ENCODE assay signal across 8 cellular contexts in the genomic region with DNA sequence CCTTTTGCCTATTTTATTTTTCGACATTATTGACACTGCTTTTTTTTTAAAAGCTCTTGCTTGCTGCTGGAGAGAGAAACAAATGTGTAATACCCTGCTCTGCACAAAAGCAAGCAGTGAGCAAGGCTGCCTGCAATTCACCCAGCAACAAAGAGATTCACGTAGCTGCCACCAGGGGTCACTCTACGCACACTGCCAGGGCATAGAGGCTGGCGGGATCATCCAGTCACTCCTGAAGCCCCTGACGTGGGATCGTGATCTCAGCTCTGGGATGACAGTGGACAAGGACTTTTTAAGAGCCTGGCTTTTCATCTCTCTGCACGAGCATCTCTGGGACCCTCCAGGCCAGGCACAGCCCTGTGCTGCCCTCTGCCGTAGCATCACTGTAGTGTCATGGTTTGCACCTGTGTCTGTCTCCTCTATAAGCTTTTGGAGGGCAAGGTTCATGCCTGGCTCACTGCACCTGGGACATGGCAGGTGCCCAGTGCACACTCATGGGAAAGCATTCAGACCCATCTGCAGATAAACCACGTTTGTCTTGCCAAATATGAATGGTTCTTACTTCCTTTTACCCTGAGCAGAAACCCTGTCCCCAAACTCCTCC. TPM values are rescaled to one million over a fixed set of nuclear protein-coding genes. Genes with fewer than 3 reads are reported as not detected.
DNase-seq lines count a peak whose midpoint lies in the region; ATAC-seq, FAIRE-seq and TF ChIP-seq lines count a peak whose summit lies in the region.

No MANE protein-coding gene starts in this region.

- no peaks in the 10 kb centered on the region for H3K79me2 ChIP-seq in OCI-LY7 (ENCODE audit: insufficient read depth, low read depth, low read length)

- H3K4me3 ChIP-seq in OCI-LY7 (ENCODE audit: low read depth, low read length, poor library complexity, severe bottlenecking) (no peak overlapping the region), ovary (no peak overlapping the region)

- no peaks in the 10 kb centered on the region for H4K20me1 ChIP-seq in OCI-LY7 (ENCODE audit: insufficient read depth, low read length)

- H3K4me2 ChIP-seq in OCI-LY7 (ENCODE audit: low read length): no peak overlapping the region

- H3K27ac Mint-ChIP-seq in activated T-helper 2 cell treated with anti-CD3 and anti-CD28 coated beads, Interferon-gamma antibody, Interleukin-2, Interleukin-4, amounts not matched to agents 10 μg/mL and 5 μg/mL and 100 μg/mL, durations not matched to agents 14 hours and 24 hours and 36 hours: no peak overlapping the region

- TF ChIP-seq POLR2A in ovary (IDR thresholded peaks at IDR 0.05): no peak

- intact Hi-C loops in OCI-LY7 (cut with micrococcal nuclease; ENCODE audit: unreplicated experiment) (loop anchor here (5.0 kb wide), 1 partner anchor 329 kb away; no protein-coding TSS in a partner anchor), ovary (cut with DNase I) (no loop called here)
- intact Hi-C loops in activated T-helper 2 cell treated with anti-CD3 and anti-CD28 coated beads, Interferon-gamma antibody, Interleukin-2, Interleukin-4, amounts not matched to agents 10 μg/mL and 5 μg/mL and 100 μg/mL, durations not matched to agents 14 hours and 24 hours and 36 hours (cut with micrococcal nuclease): loop anchor here (1.0 to 10.0 kb wide), 2 partner anchors 226 to 329 kb away; no protein-coding TSS in a partner anchor

- TF ChIP-seq CTCF in OCI-LY7 (conservative IDR thresholded peaks at IDR 0.05; ENCODE audit: low read length) (peak; percentile 97), ovary (IDR thresholded peaks at IDR 0.05) (peak; percentile 20 to 40 (median 23))

- no peaks in the 10 kb centered on the region for H3K36me3 Mint-ChIP-seq in activated T-helper 2 cell treated with anti-CD3 and anti-CD28 coated beads, Interferon-gamma antibody, Interleukin-2, Interleukin-4, amounts not matched to agents 10 μg/mL and 5 μg/mL and 100 μg/mL, durations not matched to agents 14 hours and 24 hours and 36 hours (ENCODE audit: low read depth)

- peak; percentile 88 for FAIRE-seq in GM19239 (lab: Jason Lieb, UNC)

- whole genome bisulfite sequencing in ovary, 3 donors: 1 to 4% (median 4%) methylated on average over 9 of the region's 9 CpGs

- H3K9me2 ChIP-seq in OCI-LY7 (ENCODE audit: insufficient read depth, low read length): no peaks in the 10 kb centered on the region

- TF ChIP-seq EP300 in ovary (IDR thresholded peaks at IDR 0.05): no peak

- H3K36me3 ChIP-seq in OCI-LY7 (ENCODE audit: insufficient read depth, low read length): no peaks in the 10 kb centered on the region
- no peaks in the 10 kb centered on the region for H3K36me3 ChIP-seq in ovary

- H3K4me3 Mint-ChIP-seq in activated T-helper 2 cell treated with anti-CD3 and anti-CD28 coated beads, Interferon-gamma antibody, Interleukin-2, Interleukin-4, amounts not matched to agents 10 μg/mL and 5 μg/mL and 100 μg/mL, durations not matched to agents 14 hours and 24 hours and 36 hours (ENCODE audit: low read depth): no peak overlapping the region

- H3K27me3 Mint-ChIP-seq in activated T-helper 2 cell treated with anti-CD3 and anti-CD28 coated beads, Interferon-gamma antibody, Interleukin-2, Interleukin-4, amounts not matched to agents 10 μg/mL and 5 μg/mL and 100 μg/mL, durations not matched to agents 14 hours and 24 hours and 36 hours (ENCODE audit: low read depth): no peaks in the 10 kb centered on the region

- H3K4me1 ChIP-seq in OCI-LY7 (ENCODE audit: insufficient read depth, low read length, poor library complexity, severe bottlenecking) (no peaks in the 10 kb centered on the region), ovary (ENCODE audit: insufficient read depth) (no peaks in the 10 kb centered on the region)

- H2AFZ ChIP-seq in OCI-LY7 (ENCODE audit: low read length): no peak overlapping the region

- CTCF ChIA-PET in OCI-LY7 (lab: Charles Lee; ENCODE audit: unreplicated experiment): interaction anchor here (0.6 kb wide), 1 partner anchor 22 kb away, joined by 3 read pairs; no protein-coding TSS in a partner anchor

- no TSS peak for BruUV-seq in OCI-LY7 (replicated peaks; lab: Mats Ljungman, UMichigan)

- no peaks in the 10 kb centered on the region for H3K27me3 ChIP-seq in ovary

- no peaks in the 10 kb centered on the region for H3K9me3 Mint-ChIP-seq in activated T-helper 2 cell treated with anti-CD3 and anti-CD28 coated beads, Interferon-gamma antibody, Interleukin-2, Interleukin-4, amounts not matched to agents 10 μg/mL and 5 μg/mL and 100 μg/mL, durations not matched to agents 14 hours and 24 hours and 36 hours

- POLR2A ChIA-PET in OCI-LY7 (lab: Charles Lee): no interaction called here

- H3K27ac ChIP-seq in OCI-LY7 (ENCODE audit: low read depth, low read length, poor library complexity, severe bottlenecking) (no peak overlapping the region), ovary (no peak overlapping the region)

- peak; percentile 41 for DNase-seq in CMK (ENCODE audit: low read depth)
- peak; percentile 75 for DNase-seq in GM19239 (ENCODE audit: insufficient read length, low spot score)
- DNase-seq in HPDE6-E6E7 (ENCODE audit: extremely low spot score): peak; percentile 45
- DNase-seq in OCI-LY7 (ENCODE audit: low spot score): peak; percentile 57
- DNase-seq in activated T-helper 2 cell treated with anti-CD3 and anti-CD28 coated beads, Interferon-gamma antibody, Interleukin-2, Interleukin-4, amounts not matched to agents 10 μg/mL and 5 μg/mL and 100 μg/mL, durations not matched to agents 14 hours and 24 hours and 36 hours (ENCODE audit: low spot score): peak; percentile 24
- peak; percentile 64 for DNase-seq in globus pallidus (ENCODE audit: low spot score)
- peak; percentile 15 to 62 (median 43) for DNase-seq in ovary

- ATAC-seq in HG03457 (IDR thresholded peaks at IDR 0.05; ENCODE audit: unreplicated experiment): no peak

- H3K9me3 ChIP-seq in OCI-LY7 (ENCODE audit: low read length) (no peaks in the 10 kb centered on the region), ovary (no peaks in the 10 kb centered on the region)

- no peaks in the 10 kb centered on the region for H3K4me1 Mint-ChIP-seq in activated T-helper 2 cell treated with anti-CD3 and anti-CD28 coated beads, Interferon-gamma antibody, Interleukin-2, Interleukin-4, amounts not matched to agents 10 μg/mL and 5 μg/mL and 100 μg/mL, durations not matched to agents 14 hours and 24 hours and 36 hours (ENCODE audit: low read depth)

RNA-seq across cellular contexts. Expression of a gene that starts 19.8 kb away (rescaled TPM):
- total RNA-seq in OCI-LY7 (2014; rRNA removed; shearing (Covaris generic)): 0.06 TPM in 1 of 2 replicates, not detected in the other
- total RNA-seq in OCI-LY7 (2022) (not detected in 2 replicates), ovary (under 1 TPM; 0.10 to 0.35 (median 0.12) TPM)
- 0.18 TPM in 2 replicates for total RNA-seq in activated T-helper 2 cell treated with anti-CD3 and anti-CD28 coated beads, Interferon-gamma antibody, Interleukin-2, Interleukin-4, amounts not matched to agents 10 μg/mL and 5 μg/mL and 100 μg/mL, durations not matched to agents 14 hours and 24 hours and 36 hours
- polyA plus RNA-seq in ovary: under 1 TPM; 0.04 to 0.10 TPM

Comparison
In these comparisons a context has a peak if more than half of its experiments do, and no peak if none do; other contexts are left out.
1. DNase-seq: peak in every context shown above with its lines; median percentile 75 in GM19239; 64 in globus pallidus; 57 in OCI-LY7; 45 in HPDE6-E6E7; 43 in ovary; 41 in CMK; 24 in activated T-helper 2 cell treated with anti-CD3 and anti-CD28 coated beads, Interferon-gamma antibody, Interleukin-2, Interleukin-4, amounts not matched to agents 10 μg/mL and 5 μg/mL and 100 μg/mL, durations not matched to agents 14 hours and 24 hours and 36 hours.
2. intact Hi-C loops: an anchor here in OCI-LY7 (5.0 kb wide) and activated T-helper 2 cell treated with anti-CD3 and anti-CD28 coated beads, Interferon-gamma antibody, Interleukin-2, Interleukin-4, amounts not matched to agents 10 μg/mL and 5 μg/mL and 100 μg/mL, durations not matched to agents 14 hours and 24 hours and 36 hours (1.0 to 10.0 kb wide); none called in ovary.